ENCODE assay signal across 26 cellular contexts in genomic region chr10:14114791-14115190, GRCh38.
"Had no signal": no experiment of that assay in that cellular context is flagged by ENCODE, and none has a peak within 500 bp of the region (broad histone marks: within the 10 kb centered on the region; RNA-seq: fewer than 3 reads in every experiment).

No MANE protein-coding gene starts in this region.

- H3K27me3 ChIP-seq: stomach, suprapubic skin, testis, thyroid gland, tibial artery, tibial nerve, transverse colon, upper lobe of left lung, upper lobe of right lung, uterus, vagina had no signal

- DNase-seq: stimulated activated CD4-positive, alpha-beta T cell treated with anti-CD3 and anti-CD28 coated beads, Interleukin-2, amount 100 ng/mL, for 48 hours; stimulated activated CD4-positive, alpha-beta T cell treated with anti-CD3 and anti-CD28 coated beads, Interleukin-4, amount 100 ng/mL, for 1 hour; stimulated activated CD4-positive, alpha-beta T cell treated with anti-CD3 and anti-CD28 coated beads, Interleukin-4, amount 100 ng/mL, for 24 hours; stimulated activated CD4-positive, alpha-beta T cell treated with anti-CD3 and anti-CD28 coated beads, Interleukin-4, amount 100 ng/mL, for 4 hours; stimulated activated CD8-positive, alpha-beta memory T cell treated with anti-CD3 and anti-CD28 coated beads, Interleukin-4, amount 100 ng/mL, for 48 hours; stimulated activated naive B cell treated with anti-CD40 and anti-IgM and Interleukin-4, amounts not matched to agents 10 μg/mL and 1 μg/mL and 100 μg/mL, for 72 hours; stimulated activated naive CD4-positive, alpha-beta T cell; stimulated activated naive CD4-positive, alpha-beta T cell treated with Interleukin-2 at 50 U/mL for 16 hours; stimulated activated naive CD8-positive, alpha-beta T cell treated with anti-CD3 and anti-CD28 coated beads, Interleukin-15, amount 100 ng/mL, for 72 hours; stimulated activated naive CD8-positive, alpha-beta T cell treated with anti-CD3 and anti-CD28 coated beads, Interleukin-15, Interleukin-2, amounts not matched to agents 100 U/mL and 50 U/mL, for 24 hours; stomach; substantia nigra; testis; thyroid gland; tibial artery; transverse colon; trophoblast cell; upper lobe of left lung; upper lobe of right lung; uterus had no signal

- H3K9me3 ChIP-seq: stomach, suprapubic skin, testis, thoracic aorta, thyroid gland, tibial artery, tibial nerve, transverse colon, upper lobe of left lung, upper lobe of right lung, uterus, vagina had no signal

- H3K36me3 ChIP-seq: stomach, suprapubic skin, thoracic aorta, thyroid gland, tibial artery, tibial nerve, transverse colon, upper lobe of left lung, upper lobe of right lung, uterus, vagina had no signal

- H3K4me1 ChIP-seq: stomach, suprapubic skin, testis, thyroid gland, tibial artery, tibial nerve, transverse colon, upper lobe of left lung, upper lobe of right lung, uterus, vagina had no signal

- H3K4me3 ChIP-seq: stomach, suprapubic skin, testis, thoracic aorta, thyroid gland, tibial artery, tibial nerve, transverse colon, upper lobe of left lung, upper lobe of right lung, uterus, vagina had no signal

- ATAC-seq: stimulated activated effector memory CD8-positive, alpha-beta T cell treated with anti-CD3 and anti-CD28 coated beads, Interleukin-12 subunit alpha, Interleukin-12 subunit beta, amount 100 ng/mL, for 72 hours; stimulated activated memory B cell treated with anti-CD40 and anti-IgM and Interleukin-4, amounts not matched to agents 10 μg/mL and 1 μg/mL and 100 μg/mL, for 72 hours; stimulated activated naive B cell treated with anti-CD40 and anti-IgM and Interleukin-4, amounts not matched to agents 10 μg/mL and 1 μg/mL and 100 μg/mL, for 72 hours; stimulated activated naive CD8-positive, alpha-beta T cell treated with anti-CD3 and anti-CD28 coated beads, Interleukin-15, amount 100 ng/mL, for 72 hours; stimulated activated naive CD8-positive, alpha-beta T cell treated with anti-CD3 and anti-CD28 coated beads, Interleukin-15, Interleukin-2, amounts not matched to agents 100 U/mL and 50 U/mL, for 24 hours; upper lobe of right lung had no signal

- H3K27ac ChIP-seq: stomach, suprapubic skin, testis, thoracic aorta, thyroid gland, tibial artery, tibial nerve, transverse colon, upper lobe of left lung, upper lobe of right lung, uterus, vagina had no signal
